Comparison of ENCODE assay signal across 1 cellular context in the genomic region with DNA sequence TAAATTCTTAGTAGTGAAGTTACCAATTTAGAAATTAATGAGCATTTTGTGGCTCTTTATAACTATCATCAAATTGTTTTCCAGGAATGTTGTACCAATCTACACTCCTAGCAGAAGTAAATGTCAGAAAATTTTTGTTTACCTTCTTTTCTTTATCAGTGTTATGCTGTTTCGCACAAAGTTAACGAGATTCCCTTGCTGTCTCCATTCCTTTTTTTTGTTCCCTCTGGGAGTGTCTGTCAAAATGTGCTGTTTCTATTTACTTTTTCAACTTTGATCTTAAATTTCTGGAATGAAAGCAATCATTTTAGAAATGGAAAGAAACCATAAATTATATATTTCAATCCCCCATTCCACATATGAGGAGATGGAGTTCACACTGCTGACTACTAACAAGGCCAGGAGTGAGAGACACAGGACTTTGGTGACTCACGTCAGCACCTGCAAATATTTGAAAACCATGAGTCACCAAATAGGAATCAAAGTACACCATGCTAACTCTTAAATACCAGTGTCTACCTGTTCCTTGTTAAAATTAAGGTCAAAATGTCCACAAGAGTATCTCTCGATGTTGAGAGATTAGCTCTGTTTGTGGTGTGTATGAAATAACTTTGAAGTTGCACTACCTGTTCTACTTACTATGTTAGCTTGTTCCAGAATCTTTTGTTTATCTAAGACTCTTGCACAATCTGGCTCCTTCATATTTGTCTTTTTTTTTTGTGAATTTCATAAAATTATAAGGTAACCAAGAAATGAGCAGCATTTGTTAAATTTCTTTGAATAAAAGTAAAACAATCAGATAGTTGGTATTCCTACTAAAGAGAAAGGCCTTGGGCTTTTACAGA.
A peak's percentile ranks its signal among the peaks of the same experiment; 100 is the strongest.
TF ChIP-seq lines count a peak whose summit lies in the region.

No MANE protein-coding gene starts in this region.

TF ChIP-seq in HepG2, 621 proteins besides CTCF, POLR2A, EP300 and RAD21 (continued from another document and continues in another):
- TF ChIP-seq IKZF4 (CRISPR knock-in tag; IDR thresholded peaks at IDR 0.05; ENCODE audit: borderline replicate concordance, low read depth, not compliant biosample characterization) (no peak), POLR2G (IDR thresholded peaks at IDR 0.05; ENCODE audit: low read depth, low read length) (peak; percentile 58), TBX2 (CRISPR knock-in tag; IDR thresholded peaks at IDR 0.05; ENCODE audit: borderline replicate concordance) (peak; percentile 79), ZBTB38 (CRISPR knock-in tag; IDR thresholded peaks at IDR 0.05) (no peak), MYNN (CRISPR knock-in tag; IDR thresholded peaks at IDR 0.05; ENCODE audit: low read depth) (no peak), PAX8 (CRISPR knock-in tag; IDR thresholded peaks at IDR 0.05; ENCODE audit: borderline replicate concordance) (no peak), MTA1 (CRISPR knock-in tag; IDR thresholded peaks at IDR 0.05; ENCODE audit: borderline replicate concordance) (no peak; the same call in 1 of the 2 replicates), ATM (IDR thresholded peaks at IDR 0.05; ENCODE audit: borderline replicate concordance) (no peak), ZNF546 (CRISPR knock-in tag; conservative IDR thresholded peaks at IDR 0.05) (no peak), ZNF253 (CRISPR knock-in tag; IDR thresholded peaks at IDR 0.05; ENCODE audit: borderline replicate concordance) (no peak), ZBTB42 (CRISPR knock-in tag; IDR thresholded peaks at IDR 0.05) (no peak), ZNF160 (CRISPR knock-in tag; IDR thresholded peaks at IDR 0.05) (no peak)
- TF ChIP-seq, protein P1, sequence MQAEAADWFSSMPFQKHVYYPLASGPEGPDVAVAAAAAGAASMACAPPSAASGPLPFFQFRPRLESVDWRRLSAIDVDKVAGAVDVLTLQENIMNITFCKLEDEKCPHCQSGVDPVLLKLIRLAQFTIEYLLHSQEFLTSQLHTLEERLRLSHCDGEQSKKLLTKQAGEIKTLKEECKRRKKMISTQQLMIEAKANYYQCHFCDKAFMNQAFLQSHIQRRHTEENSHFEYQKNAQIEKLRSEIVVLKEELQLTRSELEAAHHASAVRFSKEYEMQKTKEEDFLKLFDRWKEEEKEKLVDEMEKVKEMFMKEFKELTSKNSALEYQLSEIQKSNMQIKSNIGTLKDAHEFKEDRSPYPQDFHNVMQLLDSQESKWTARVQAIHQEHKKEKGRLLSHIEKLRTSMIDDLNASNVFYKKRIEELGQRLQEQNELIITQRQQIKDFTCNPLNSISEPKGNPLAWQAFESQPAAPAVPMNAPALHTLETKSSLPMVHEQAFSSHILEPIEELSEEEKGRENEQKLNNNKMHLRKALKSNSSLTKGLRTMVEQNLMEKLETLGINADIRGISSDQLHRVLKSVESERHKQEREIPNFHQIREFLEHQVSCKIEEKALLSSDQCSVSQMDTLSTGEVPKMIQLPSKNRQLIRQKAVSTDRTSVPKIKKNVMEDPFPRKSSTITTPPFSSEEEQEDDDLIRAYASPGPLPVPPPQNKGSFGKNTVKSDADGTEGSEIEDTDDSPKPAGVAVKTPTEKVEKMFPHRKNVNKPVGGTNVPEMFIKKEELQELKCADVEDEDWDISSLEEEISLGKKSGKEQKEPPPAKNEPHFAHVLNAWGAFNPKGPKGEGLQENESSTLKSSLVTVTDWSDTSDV (CRISPR knock-in tag; IDR thresholded peaks at IDR 0.05) = no peak
- TF ChIP-seq, protein P2, sequence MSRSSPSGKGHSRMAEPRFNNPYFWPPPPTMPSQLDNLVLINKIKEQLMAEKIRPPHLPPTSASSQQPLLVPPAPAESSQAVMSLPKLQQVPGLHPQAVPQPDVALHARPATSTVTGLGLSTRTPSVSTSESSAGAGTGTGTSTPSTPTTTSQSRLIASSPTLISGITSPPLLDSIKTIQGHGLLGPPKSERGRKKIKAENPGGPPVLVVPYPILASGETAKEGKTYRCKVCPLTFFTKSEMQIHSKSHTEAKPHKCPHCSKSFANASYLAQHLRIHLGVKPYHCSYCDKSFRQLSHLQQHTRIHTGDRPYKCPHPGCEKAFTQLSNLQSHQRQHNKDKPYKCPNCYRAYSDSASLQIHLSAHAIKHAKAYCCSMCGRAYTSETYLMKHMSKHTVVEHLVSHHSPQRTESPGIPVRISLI (CRISPR knock-in tag; IDR thresholded peaks at IDR 0.05; ENCODE audit: borderline replicate concordance) = peak; percentile 89
- TF ChIP-seq, protein P3, sequence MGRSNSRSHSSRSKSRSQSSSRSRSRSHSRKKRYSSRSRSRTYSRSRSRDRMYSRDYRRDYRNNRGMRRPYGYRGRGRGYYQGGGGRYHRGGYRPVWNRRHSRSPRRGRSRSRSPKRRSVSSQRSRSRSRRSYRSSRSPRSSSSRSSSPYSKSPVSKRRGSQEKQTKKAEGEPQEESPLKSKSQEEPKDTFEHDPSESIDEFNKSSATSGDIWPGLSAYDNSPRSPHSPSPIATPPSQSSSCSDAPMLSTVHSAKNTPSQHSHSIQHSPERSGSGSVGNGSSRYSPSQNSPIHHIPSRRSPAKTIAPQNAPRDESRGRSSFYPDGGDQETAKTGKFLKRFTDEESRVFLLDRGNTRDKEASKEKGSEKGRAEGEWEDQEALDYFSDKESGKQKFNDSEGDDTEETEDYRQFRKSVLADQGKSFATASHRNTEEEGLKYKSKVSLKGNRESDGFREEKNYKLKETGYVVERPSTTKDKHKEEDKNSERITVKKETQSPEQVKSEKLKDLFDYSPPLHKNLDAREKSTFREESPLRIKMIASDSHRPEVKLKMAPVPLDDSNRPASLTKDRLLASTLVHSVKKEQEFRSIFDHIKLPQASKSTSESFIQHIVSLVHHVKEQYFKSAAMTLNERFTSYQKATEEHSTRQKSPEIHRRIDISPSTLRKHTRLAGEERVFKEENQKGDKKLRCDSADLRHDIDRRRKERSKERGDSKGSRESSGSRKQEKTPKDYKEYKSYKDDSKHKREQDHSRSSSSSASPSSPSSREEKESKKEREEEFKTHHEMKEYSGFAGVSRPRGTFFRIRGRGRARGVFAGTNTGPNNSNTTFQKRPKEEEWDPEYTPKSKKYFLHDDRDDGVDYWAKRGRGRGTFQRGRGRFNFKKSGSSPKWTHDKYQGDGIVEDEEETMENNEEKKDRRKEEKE (IDR thresholded peaks at IDR 0.05) = no peak
- TF ChIP-seq, protein P4, sequence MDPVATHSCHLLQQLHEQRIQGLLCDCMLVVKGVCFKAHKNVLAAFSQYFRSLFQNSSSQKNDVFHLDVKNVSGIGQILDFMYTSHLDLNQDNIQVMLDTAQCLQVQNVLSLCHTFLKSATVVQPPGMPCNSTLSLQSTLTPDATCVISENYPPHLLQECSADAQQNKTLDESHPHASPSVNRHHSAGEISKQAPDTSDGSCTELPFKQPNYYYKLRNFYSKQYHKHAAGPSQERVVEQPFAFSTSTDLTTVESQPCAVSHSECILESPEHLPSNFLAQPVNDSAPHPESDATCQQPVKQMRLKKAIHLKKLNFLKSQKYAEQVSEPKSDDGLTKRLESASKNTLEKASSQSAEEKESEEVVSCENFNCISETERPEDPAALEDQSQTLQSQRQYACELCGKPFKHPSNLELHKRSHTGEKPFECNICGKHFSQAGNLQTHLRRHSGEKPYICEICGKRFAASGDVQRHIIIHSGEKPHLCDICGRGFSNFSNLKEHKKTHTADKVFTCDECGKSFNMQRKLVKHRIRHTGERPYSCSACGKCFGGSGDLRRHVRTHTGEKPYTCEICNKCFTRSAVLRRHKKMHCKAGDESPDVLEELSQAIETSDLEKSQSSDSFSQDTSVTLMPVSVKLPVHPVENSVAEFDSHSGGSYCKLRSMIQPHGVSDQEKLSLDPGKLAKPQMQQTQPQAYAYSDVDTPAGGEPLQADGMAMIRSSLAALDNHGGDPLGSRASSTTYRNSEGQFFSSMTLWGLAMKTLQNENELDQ (CRISPR knock-in tag; IDR thresholded peaks at IDR 0.05; ENCODE audit: borderline replicate concordance) = no peak
- TF ChIP-seq, protein P5, sequence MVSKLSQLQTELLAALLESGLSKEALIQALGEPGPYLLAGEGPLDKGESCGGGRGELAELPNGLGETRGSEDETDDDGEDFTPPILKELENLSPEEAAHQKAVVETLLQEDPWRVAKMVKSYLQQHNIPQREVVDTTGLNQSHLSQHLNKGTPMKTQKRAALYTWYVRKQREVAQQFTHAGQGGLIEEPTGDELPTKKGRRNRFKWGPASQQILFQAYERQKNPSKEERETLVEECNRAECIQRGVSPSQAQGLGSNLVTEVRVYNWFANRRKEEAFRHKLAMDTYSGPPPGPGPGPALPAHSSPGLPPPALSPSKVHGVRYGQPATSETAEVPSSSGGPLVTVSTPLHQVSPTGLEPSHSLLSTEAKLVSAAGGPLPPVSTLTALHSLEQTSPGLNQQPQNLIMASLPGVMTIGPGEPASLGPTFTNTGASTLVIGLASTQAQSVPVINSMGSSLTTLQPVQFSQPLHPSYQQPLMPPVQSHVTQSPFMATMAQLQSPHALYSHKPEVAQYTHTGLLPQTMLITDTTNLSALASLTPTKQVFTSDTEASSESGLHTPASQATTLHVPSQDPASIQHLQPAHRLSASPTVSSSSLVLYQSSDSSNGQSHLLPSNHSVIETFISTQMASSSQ (IDR thresholded peaks at IDR 0.05; ENCODE audit: low read depth) = peak; percentile 47; the same call in 1 of the 2 replicates
- TF ChIP-seq, protein P5 (CRISPR knock-in tag; IDR thresholded peaks at IDR 0.05; ENCODE audit: borderline replicate concordance) = peak; percentile 64; the same call in 1 of the 2 replicates
- TF ChIP-seq, protein P6, sequence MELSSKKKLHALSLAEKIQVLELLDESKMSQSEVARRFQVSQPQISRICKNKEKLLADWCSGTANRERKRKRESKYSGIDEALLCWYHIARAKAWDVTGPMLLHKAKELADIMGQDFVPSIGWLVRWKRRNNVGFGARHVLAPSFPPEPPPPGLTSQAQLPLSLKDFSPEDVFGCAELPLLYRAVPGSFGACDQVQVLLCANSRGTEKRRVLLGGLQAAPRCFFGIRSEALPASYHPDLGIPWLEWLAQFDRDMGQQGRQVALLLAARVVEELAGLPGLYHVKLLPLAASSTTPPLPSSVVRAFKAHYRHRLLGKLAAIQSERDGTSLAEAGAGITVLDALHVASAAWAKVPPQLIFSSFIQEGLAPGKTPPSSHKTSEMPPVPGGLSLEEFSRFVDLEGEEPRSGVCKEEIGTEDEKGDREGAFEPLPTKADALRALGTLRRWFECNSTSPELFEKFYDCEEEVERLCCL (CRISPR knock-in tag; IDR thresholded peaks at IDR 0.05; ENCODE audit: borderline replicate concordance) = no peak
- TF ChIP-seq, protein P7, sequence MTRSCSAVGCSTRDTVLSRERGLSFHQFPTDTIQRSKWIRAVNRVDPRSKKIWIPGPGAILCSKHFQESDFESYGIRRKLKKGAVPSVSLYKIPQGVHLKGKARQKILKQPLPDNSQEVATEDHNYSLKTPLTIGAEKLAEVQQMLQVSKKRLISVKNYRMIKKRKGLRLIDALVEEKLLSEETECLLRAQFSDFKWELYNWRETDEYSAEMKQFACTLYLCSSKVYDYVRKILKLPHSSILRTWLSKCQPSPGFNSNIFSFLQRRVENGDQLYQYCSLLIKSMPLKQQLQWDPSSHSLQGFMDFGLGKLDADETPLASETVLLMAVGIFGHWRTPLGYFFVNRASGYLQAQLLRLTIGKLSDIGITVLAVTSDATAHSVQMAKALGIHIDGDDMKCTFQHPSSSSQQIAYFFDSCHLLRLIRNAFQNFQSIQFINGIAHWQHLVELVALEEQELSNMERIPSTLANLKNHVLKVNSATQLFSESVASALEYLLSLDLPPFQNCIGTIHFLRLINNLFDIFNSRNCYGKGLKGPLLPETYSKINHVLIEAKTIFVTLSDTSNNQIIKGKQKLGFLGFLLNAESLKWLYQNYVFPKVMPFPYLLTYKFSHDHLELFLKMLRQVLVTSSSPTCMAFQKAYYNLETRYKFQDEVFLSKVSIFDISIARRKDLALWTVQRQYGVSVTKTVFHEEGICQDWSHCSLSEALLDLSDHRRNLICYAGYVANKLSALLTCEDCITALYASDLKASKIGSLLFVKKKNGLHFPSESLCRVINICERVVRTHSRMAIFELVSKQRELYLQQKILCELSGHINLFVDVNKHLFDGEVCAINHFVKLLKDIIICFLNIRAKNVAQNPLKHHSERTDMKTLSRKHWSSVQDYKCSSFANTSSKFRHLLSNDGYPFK (CRISPR knock-in tag; IDR thresholded peaks at IDR 0.05; ENCODE audit: borderline replicate concordance) = no peak
